Comparison of ENCODE assay signal across 16 cellular contexts in the genomic region with DNA sequence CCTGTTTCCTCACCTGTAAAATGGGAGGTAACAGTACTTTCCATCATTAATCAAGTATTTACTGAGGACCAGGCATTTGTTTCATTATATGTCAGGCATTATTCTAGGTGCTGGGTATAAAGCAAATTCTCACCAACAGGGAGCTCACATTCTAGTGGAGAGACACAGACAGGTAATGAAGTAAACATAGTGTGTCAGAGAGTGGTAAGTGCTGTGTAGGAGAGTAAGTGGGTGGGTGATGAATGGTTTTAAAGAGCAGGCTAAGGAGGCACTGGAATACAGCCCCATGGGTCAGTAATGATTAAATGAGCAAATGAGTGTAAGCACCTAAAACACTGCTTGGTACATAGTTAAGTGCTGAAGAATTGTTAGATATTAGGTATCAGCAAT.
A peak's percentile ranks its signal among the peaks of the same experiment; 100 is the strongest.
DNase-seq lines count a peak whose midpoint lies in the region; ATAC-seq and TF ChIP-seq lines count a peak whose summit lies in the region.
"Had no signal": no experiment of that assay in that cellular context is flagged by ENCODE, and none has a peak within 500 bp of the region (broad histone marks: within the 10 kb centered on the region; RNA-seq: fewer than 3 reads in every experiment).

No MANE protein-coding gene starts in this region.

- no peaks in the 10 kb centered on the region for H3K36me3 ChIP-seq in CD4-positive, alpha-beta memory T cell (ENCODE audit: insufficient read depth, low read length)
- H3K36me3 ChIP-seq: BE2C, SJSA1, suprapubic skin had no signal

- H3K27me3 ChIP-seq in CD4-positive, alpha-beta memory T cell (ENCODE audit: insufficient read depth, low read length) = no peaks in the 10 kb centered on the region
- H3K27me3 ChIP-seq: BE2C, SJSA1, suprapubic skin had no signal

- no peak for TF ChIP-seq CTCF in natural killer cell (IDR thresholded peaks at IDR 0.05)

- ATAC-seq in GM21381 (IDR thresholded peaks at IDR 0.05; ENCODE audit: unreplicated experiment) (peak; percentile 10), natural killer cell (no peak), HG03196 (IDR thresholded peaks at IDR 0.05; ENCODE audit: unreplicated experiment) (no peak)

- H3K36me3 Mint-ChIP-seq in CD4-positive, alpha-beta memory T cell = no peaks in the 10 kb centered on the region
- H3K36me3 Mint-ChIP-seq in natural killer cell = no peaks in the 10 kb centered on the region
- H3K36me3 Mint-ChIP-seq: activated CD4-positive, alpha-beta memory T cell treated with anti-CD3 and anti-CD28 coated beads for 36 hours; naive thymus-derived CD8-positive, alpha-beta T cell had no signal

- CTCF ChIA-PET in CD4-positive, alpha-beta memory T cell (lab: Charles Lee; ENCODE audit: partially characterized antibody) = interaction anchor here (2.7 to 11.4 kb wide), 3 partner anchors 26 to 514 kb away, joined by 14 to 135 read pairs (median 65); no protein-coding TSS in a partner anchor

- intact Hi-C loops in CD4-positive, alpha-beta memory T cell (cut with micrococcal nuclease) = loop anchor here (10.0 kb wide), 1 partner anchor 514 kb away; no protein-coding TSS in a partner anchor
- intact Hi-C loops in natural killer cell (cut with micrococcal nuclease) = loop anchor here (2.0 kb wide), 1 partner anchor 60 kb away; the partner anchor contains the start of gene DNTTIP2

- no peak overlapping the region for H3K27ac ChIP-seq in CD4-positive, alpha-beta memory T cell (ENCODE audit: low read depth, low read length)
- H3K27ac ChIP-seq in caudate nucleus (ENCODE audit: low read depth, low read length) = peak overlapping the region; percentile 40
- H3K27ac ChIP-seq: GM23248, SJSA1, suprapubic skin had no signal

- no peak for DNase-seq in CD4-positive, alpha-beta memory T cell
- DNase-seq in caudate nucleus (lab: John Stamatoyannopoulos, UW) = no peak
- no peak for DNase-seq in natural killer cell
- DNase-seq in ACHN = no peak
- no peak for DNase-seq in stimulated activated CD4-positive, alpha-beta T cell treated with anti-CD3 and anti-CD28 coated beads, Interleukin-15, amount 100 ng/mL, for 24 hours
- DNase-seq: BE2C, DMS153, GM23248, NCI-H1694 treated with DMSO at 0.1 percent for 48 hours, NCI-H446 treated with DMSO at 0.1 percent for 48 hours had no signal

- no peaks in the 10 kb centered on the region for H3K9me3 ChIP-seq in CD4-positive, alpha-beta memory T cell (ENCODE audit: control insufficient read depth in 1 of 2, low read length in 2 of 2)
- H3K9me3 ChIP-seq: BE2C, SJSA1, suprapubic skin had no signal

- H3K4me3 Mint-ChIP-seq in CD4-positive, alpha-beta memory T cell = peak overlapping the region in 3 of 8 donors; percentile 12 to 49 (median 32)
- H3K4me3 Mint-ChIP-seq in natural killer cell = no peak overlapping the region
- H3K4me3 Mint-ChIP-seq: activated CD4-positive, alpha-beta memory T cell treated with anti-CD3 and anti-CD28 coated beads for 36 hours had no signal

- no peak overlapping the region for H3K4me3 ChIP-seq in CD4-positive, alpha-beta memory T cell (ENCODE audit: low read length in 2 of 2)
- H3K4me3 ChIP-seq: GM23248, SJSA1, suprapubic skin had no signal

- POLR2A ChIA-PET in CD4-positive, alpha-beta memory T cell (lab: Charles Lee; ENCODE audit: partially characterized antibody) = no interaction called here

- peaks cover 20% of the 10 kb centered on the region for H3K4me1 ChIP-seq in CD4-positive, alpha-beta memory T cell (ENCODE audit: insufficient read depth, low read length)

- no peaks in the 10 kb centered on the region for H3K27me3 Mint-ChIP-seq in CD4-positive, alpha-beta memory T cell
- H3K27me3 Mint-ChIP-seq in natural killer cell (ENCODE audit: low read depth in 2 of 2) = no peaks in the 10 kb centered on the region
- H3K27me3 Mint-ChIP-seq: activated CD4-positive, alpha-beta memory T cell treated with anti-CD3 and anti-CD28 coated beads for 36 hours; naive thymus-derived CD8-positive, alpha-beta T cell had no signal

- peak overlapping the region; percentile 11 to 87 (median 65) for H3K27ac Mint-ChIP-seq in CD4-positive, alpha-beta memory T cell
- H3K27ac Mint-ChIP-seq in natural killer cell = peak overlapping the region; percentile 70 to 86
- H3K27ac Mint-ChIP-seq: activated CD4-positive, alpha-beta memory T cell treated with anti-CD3 and anti-CD28 coated beads for 36 hours had no signal

- H3K4me1 Mint-ChIP-seq in CD4-positive, alpha-beta memory T cell = peaks cover 14 to 23% (median 18%) of the 10 kb centered on the region in 4 donors
- peaks cover 22 to 23% of the 10 kb centered on the region in 2 donors for H3K4me1 Mint-ChIP-seq in natural killer cell

- in situ Hi-C loops in ACHN (cut with HindIII; ENCODE audit: low pct_ligation_motif_present, low pct_unique_long_range_greater_than_20kb, low sequenced_read_pairs) = no loop called here

- H3K9me3 Mint-ChIP-seq in CD4-positive, alpha-beta memory T cell = no peaks in the 10 kb centered on the region
- H3K9me3 Mint-ChIP-seq in natural killer cell = no peaks in the 10 kb centered on the region
- H3K9me3 Mint-ChIP-seq: activated CD4-positive, alpha-beta memory T cell treated with anti-CD3 and anti-CD28 coated beads for 36 hours; naive thymus-derived CD8-positive, alpha-beta T cell had no signal
